ENCODE assay signal across 15 cellular contexts in the genomic region with DNA sequence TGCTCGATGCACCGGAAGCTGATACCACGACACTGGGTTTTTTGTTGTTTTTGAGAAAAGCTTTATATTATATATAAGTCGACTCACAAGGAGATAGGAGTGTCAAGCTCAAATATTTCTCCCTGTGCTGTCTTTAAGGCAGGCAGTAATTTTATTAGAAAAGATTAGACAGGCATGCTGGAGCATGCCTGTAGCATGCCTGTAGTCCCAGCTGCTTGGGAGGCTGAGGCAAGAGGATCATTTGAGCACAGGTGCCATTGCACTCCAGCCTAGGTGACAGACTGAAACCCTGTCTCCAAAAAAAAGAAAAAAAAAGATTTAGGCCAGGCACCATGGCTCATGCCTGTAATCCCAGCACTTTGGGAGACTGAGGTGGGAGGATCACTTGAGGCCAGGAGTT. TPM values are rescaled to one million over a fixed set of nuclear protein-coding genes. Genes with fewer than 3 reads are reported as not detected.
A peak's percentile ranks its signal among the peaks of the same experiment; 100 is the strongest.
DNase-seq lines count a peak whose midpoint lies in the region; ATAC-seq and TF ChIP-seq lines count a peak whose summit lies in the region.
"Had no signal": no experiment of that assay in that cellular context is flagged by ENCODE, and none has a peak within 500 bp of the region (broad histone marks: within the 10 kb centered on the region; RNA-seq: fewer than 3 reads in every experiment).

No MANE protein-coding gene starts in this region.

- no peaks in the 10 kb centered on the region for H4K20me1 ChIP-seq in mammary epithelial cell (ENCODE audit: insufficient read depth, low read length)

- no peaks in the 10 kb centered on the region for H3K36me3 ChIP-seq in mammary epithelial cell (ENCODE audit: insufficient read depth, low read length)
- H3K36me3 ChIP-seq in breast epithelium, result no peaks in the 10 kb centered on the region
- H3K36me3 ChIP-seq in neutrophil, result peaks cover 18% of the 10 kb centered on the region
- peaks cover 14% of the 10 kb centered on the region for H3K36me3 ChIP-seq in lower lobe of right lung

- ATAC-seq in lower lobe of right lung, result no peak
- ATAC-seq: HCT116 had no signal

- no peak for TF ChIP-seq POLR2A in breast epithelium (IDR thresholded peaks at IDR 0.05)

- intact Hi-C loops in mammary epithelial cell (cut with micrococcal nuclease), result no loop called here
- intact Hi-C loops in breast epithelium (cut with DNase I; ENCODE audit: low total_unique reads), result no loop called here
- intact Hi-C loops in lower lobe of right lung (cut with DNase I), result no loop called here

- no peaks in the 10 kb centered on the region for H3K27me3 ChIP-seq in mammary epithelial cell (ENCODE audit: insufficient read depth, low read length)
- H3K27me3 ChIP-seq in breast epithelium, result no peaks in the 10 kb centered on the region
- H3K27me3 ChIP-seq in neutrophil, result no peaks in the 10 kb centered on the region
- H3K27me3 ChIP-seq in lower lobe of right lung (ENCODE audit: low read depth), result no peaks in the 10 kb centered on the region
- H3K27me3 ChIP-seq: BLaER1 treated with 17β-estradiol and CSF1 and Interleukin-3, amounts not matched to agents 10 nM and 100 nM had no signal

- no peaks in the 10 kb centered on the region for H3K9me3 ChIP-seq in mammary epithelial cell (replicated peaks; ENCODE audit: insufficient read depth, low read length)
- no peaks in the 10 kb centered on the region for H3K9me3 ChIP-seq in breast epithelium
- H3K9me3 ChIP-seq in neutrophil, result no peaks in the 10 kb centered on the region
- H3K9me3 ChIP-seq in lower lobe of right lung, result no peaks in the 10 kb centered on the region
- H3K9me3 ChIP-seq: BLaER1 treated with 17β-estradiol and CSF1 and Interleukin-3, amounts not matched to agents 10 nM and 100 nM had no signal

- H2AFZ ChIP-seq in mammary epithelial cell (ENCODE audit: low read depth, low read length), result no peak overlapping the region
- H2AFZ ChIP-seq: GM23248 had no signal

- no peak overlapping the region for H3K27ac ChIP-seq in mammary epithelial cell (ENCODE audit: insufficient read depth, low read depth, low read length)
- H3K27ac ChIP-seq in breast epithelium, result no peak overlapping the region
- peak overlapping the region; percentile 51 for H3K27ac ChIP-seq in neutrophil
- no peak overlapping the region for H3K27ac ChIP-seq in lower lobe of right lung
- H3K27ac ChIP-seq: BLaER1 treated with 17β-estradiol and CSF1 and Interleukin-3, amounts not matched to agents 10 nM and 100 nM; GM23248; HL-60 had no signal

- H3K4me3 ChIP-seq in mammary epithelial cell (replicated peaks in 1 of 3; ENCODE audit: insufficient read depth in 1 of 3, low read depth in 2 of 3, low read length in 3 of 3) (no peak overlapping the region), breast epithelium (no peak overlapping the region), epithelial cell of esophagus (ENCODE audit: low read length) (no peak overlapping the region), neutrophil (ENCODE audit: low read depth in 1 of 2, low read length in 1 of 2) (no peak overlapping the region), lower lobe of right lung (no peak overlapping the region)
- H3K4me3 ChIP-seq: BLaER1 treated with 17β-estradiol and CSF1 and Interleukin-3, amounts not matched to agents 10 nM and 100 nM; GM23248 had no signal

- in situ Hi-C loops in mammary epithelial cell (cut with MboI; ENCODE audit: low sequenced_read_pairs in 2 of 2), result no loop called here

- H3K4me1 ChIP-seq in mammary epithelial cell (ENCODE audit: insufficient read depth, low read length) (no peaks in the 10 kb centered on the region), breast epithelium (no peaks in the 10 kb centered on the region), neutrophil (ENCODE audit: control insufficient read depth in 1 of 2, insufficient read depth in 1 of 2, low read depth in 1 of 2, low read length in 1 of 2) (peaks cover 18 to 31% of the 10 kb centered on the region in 2 experiments), lower lobe of right lung (no peaks in the 10 kb centered on the region)

- BruUV-seq in mammary epithelial cell (replicated peaks; lab: Mats Ljungman, UMichigan), result no TSS peak

- H3K9ac ChIP-seq in mammary epithelial cell (ENCODE audit: insufficient read depth, low read length), result no peak overlapping the region
- H3K9ac ChIP-seq: BLaER1 treated with 17β-estradiol and CSF1 and Interleukin-3, amounts not matched to agents 10 nM and 100 nM; GM23248 had no signal

- no peaks in the 10 kb centered on the region for H3K79me2 ChIP-seq in mammary epithelial cell (ENCODE audit: insufficient read depth, low read length)

- dilution Hi-C loops in mammary epithelial cell (cut with HindIII; ENCODE audit: low sequenced_read_pairs), result no loop called here

- no peak overlapping the region for H3K4me2 ChIP-seq in mammary epithelial cell (ENCODE audit: insufficient read depth, low read depth, low read length)
- H3K4me2 ChIP-seq: BLaER1 treated with 17β-estradiol and CSF1 and Interleukin-3, amounts not matched to agents 10 nM and 100 nM had no signal

- peak; percentile 10 for DNase-seq in mammary epithelial cell
- no peak for DNase-seq in breast epithelium (ENCODE audit: low spot score in 2 of 2)
- DNase-seq in epithelial cell of esophagus (ENCODE audit: low read depth), result peak; percentile 24
- DNase-seq in T-helper 9 cell, result no peak
- no peak for DNase-seq in germinal center (ENCODE audit: low spot score)
- DNase-seq in lower lobe of right lung, result no peak
- DNase-seq: ACHN; Calu3; CD4-positive, alpha-beta T cell; DMS 273 treated with DMSO at 0.1 percent for 48 hours; GM23248 had no signal

- CTCF ChIA-PET in mammary epithelial cell (lab: Charles Lee; ENCODE audit: low non-redundant PET), result no interaction called here

- 53% methylated on average over 4 of the region's 4 CpGs for WGBS in mammary epithelial cell (ENCODE audit: low coverage, missing lambda C conversion rate)

- TF ChIP-seq CTCF in mammary epithelial cell (conservative IDR thresholded peaks at IDR 0.05 in 1 of 2, IDR thresholded peaks at IDR 0.05 in 1 of 2; ENCODE audit: extremely low read depth in 1 of 2, insufficient read depth in 1 of 2, low read depth in 1 of 2, low read length in 2 of 2) (no peak), breast epithelium (IDR thresholded peaks at IDR 0.05) (no peak), epithelial cell of esophagus (IDR thresholded peaks at IDR 0.05; ENCODE audit: insufficient read depth, low read depth, low read length, missing control alignments) (no peak), neutrophil (IDR thresholded peaks at IDR 0.05) (no peak), lower lobe of right lung (IDR thresholded peaks at IDR 0.05) (no peak)

RNA-seq across cellular contexts. Expression of gene GNS, which starts 51.8 kb away (rescaled TPM):
- total RNA-seq in mammary epithelial cell, result 100 to 1,000 TPM in 1 of 2 donors, 10 to 100 TPM in 1; 57.6 to 135 TPM
- polyA plus RNA-seq in mammary epithelial cell, result 37.0 TPM
- polyA minus RNA-seq in mammary epithelial cell, result 260 TPM
- total RNA-seq in breast epithelium, result 100 to 1,000 TPM in 1 of 3 donors, 10 to 100 TPM in 2; 94.4 to 250 (median 98.6) TPM
- 199 TPM for total RNA-seq in lower lobe of right lung

Comparison
In these comparisons a context has a peak if more than half of its experiments do, and no peak if none do; other contexts are left out.
1. DNase-seq: peak in mammary epithelial cell (single experiment) and epithelial cell of esophagus (single experiment); none in breast epithelium (0 of 2), T-helper 9 cell (single experiment), germinal center (single experiment) and lower lobe of right lung (single experiment).